Comparison of ENCODE assay signal across 8 cellular contexts in genomic region chr1:232943679-232944252, GRCh38. TPM values are rescaled to one million over a fixed set of nuclear protein-coding genes. Genes with fewer than 3 reads are reported as not detected.
DNase-seq lines count a peak whose midpoint lies in the region; ATAC-seq and TF ChIP-seq lines count a peak whose summit lies in the region.

No MANE protein-coding gene starts in this region.

- H3K4me1 Mint-ChIP-seq in stimulated activated naive B cell treated with anti-CD40 and anti-IgM and Interleukin-4, amounts not matched to agents 10 μg/mL and 1 μg/mL and 100 μg/mL, for 72 hours: peaks cover 11 to 20% of the 10 kb centered on the region in 2 donors
- H3K4me1 Mint-ChIP-seq in Calu3 (ENCODE audit: low read depth, unreplicated experiment): no peaks in the 10 kb centered on the region

- BruUV-seq in Calu3 (replicated peaks; lab: Mats Ljungman, UMichigan): no TSS peak

- ATAC-seq in HG02885 (IDR thresholded peaks at IDR 0.05; ENCODE audit: poor library complexity, unreplicated experiment): peak; percentile 65
- peak; percentile 81 to 84 for ATAC-seq in stimulated activated naive B cell treated with anti-CD40 and anti-IgM and Interleukin-4, amounts not matched to agents 10 μg/mL and 1 μg/mL and 100 μg/mL, for 72 hours (replicated peaks)

- H3K27me3 Mint-ChIP-seq in stimulated activated naive B cell treated with anti-CD40 and anti-IgM and Interleukin-4, amounts not matched to agents 10 μg/mL and 1 μg/mL and 100 μg/mL, for 72 hours: peaks cover 0 to 5% of the 10 kb centered on the region in 2 donors
- H3K27me3 Mint-ChIP-seq in Calu3 (ENCODE audit: unreplicated experiment): peaks cover 25% of the 10 kb centered on the region

- TF ChIP-seq CTCF in Calu3 (IDR thresholded peaks at IDR 0.05; ENCODE audit: unreplicated experiment): no peak

- H3K9me3 Mint-ChIP-seq in stimulated activated naive B cell treated with anti-CD40 and anti-IgM and Interleukin-4, amounts not matched to agents 10 μg/mL and 1 μg/mL and 100 μg/mL, for 72 hours: no peaks in the 10 kb centered on the region
- H3K9me3 Mint-ChIP-seq in Calu3 (ENCODE audit: low read depth, unreplicated experiment): no peaks in the 10 kb centered on the region

- H3K36me3 Mint-ChIP-seq in stimulated activated naive B cell treated with anti-CD40 and anti-IgM and Interleukin-4, amounts not matched to agents 10 μg/mL and 1 μg/mL and 100 μg/mL, for 72 hours: no peaks in the 10 kb centered on the region
- H3K36me3 Mint-ChIP-seq in Calu3 (ENCODE audit: insufficient read depth, unreplicated experiment): no peaks in the 10 kb centered on the region

- intact Hi-C loops in Calu3 (cut with micrococcal nuclease; ENCODE audit: unreplicated experiment): no loop called here

- no peak for TF ChIP-seq POLR2A in erythroblast (IDR thresholded peaks at IDR 0.05; ENCODE audit: low read length)

- H3K4me3 Mint-ChIP-seq in stimulated activated naive B cell treated with anti-CD40 and anti-IgM and Interleukin-4, amounts not matched to agents 10 μg/mL and 1 μg/mL and 100 μg/mL, for 72 hours: peak overlapping the region in 1 of 2 donors; percentile 2
- no peak overlapping the region for H3K4me3 Mint-ChIP-seq in Calu3 (ENCODE audit: low read depth, unreplicated experiment)

- peak overlapping the region; percentile 85 for H3K27ac Mint-ChIP-seq in stimulated activated naive B cell treated with anti-CD40 and anti-IgM and Interleukin-4, amounts not matched to agents 10 μg/mL and 1 μg/mL and 100 μg/mL, for 72 hours
- H3K27ac Mint-ChIP-seq in Calu3 (ENCODE audit: unreplicated experiment): no peak overlapping the region

- CTCF ChIA-PET in Calu3 (lab: Charles Lee): no interaction called here

- DNase-seq in activated gamma-delta T cell treated with anti-CD3 and anti-CD28 coated beads, Interleukin-2, amount 50 U/mL, for 16 hours (ENCODE audit: low read depth): peak; percentile 6
- DNase-seq in activated gamma-delta T cell treated with Interleukin-2 at 50 U/mL for 16 hours: no peak
- peak; percentile 60 for DNase-seq in activated naive CD4-positive, alpha-beta T cell treated with anti-CD3 and anti-CD28 coated beads, Interleukin-2, amount 50 U/mL, for 16 hours
- peak; percentile 37 for DNase-seq in stimulated activated naive B cell treated with anti-CD40 and anti-IgM and Interleukin-4, amounts not matched to agents 10 μg/mL and 1 μg/mL and 100 μg/mL, for 72 hours
- DNase-seq in pons (ENCODE audit: low spot score): no peak
- no peak for DNase-seq in Calu3
- DNase-seq in erythroblast (lab: John Stamatoyannopoulos, UW): no peak

RNA-seq across cellular contexts. Expression of gene NTPCR, which starts 6.6 kb away (rescaled TPM):
- total RNA-seq in Calu3 (2022): 38.2 and 39.2 TPM in 2 replicates

Comparison
In these comparisons a context has a peak if more than half of its experiments do, and no peak if none do; other contexts are left out.
1. DNase-seq: peak in activated gamma-delta T cell treated with anti-CD3 and anti-CD28 coated beads, Interleukin-2, amount 50 U/mL, for 16 hours (single experiment), activated naive CD4-positive, alpha-beta T cell treated with anti-CD3 and anti-CD28 coated beads, Interleukin-2, amount 50 U/mL, for 16 hours (single experiment) and stimulated activated naive B cell treated with anti-CD40 and anti-IgM and Interleukin-4, amounts not matched to agents 10 μg/mL and 1 μg/mL and 100 μg/mL, for 72 hours (single experiment); none in activated gamma-delta T cell treated with Interleukin-2 at 50 U/mL for 16 hours (single experiment), pons (single experiment), Calu3 (single experiment) and erythroblast (0 of 2).